1 cellular context compared by ENCODE assay signal in the genomic region with DNA sequence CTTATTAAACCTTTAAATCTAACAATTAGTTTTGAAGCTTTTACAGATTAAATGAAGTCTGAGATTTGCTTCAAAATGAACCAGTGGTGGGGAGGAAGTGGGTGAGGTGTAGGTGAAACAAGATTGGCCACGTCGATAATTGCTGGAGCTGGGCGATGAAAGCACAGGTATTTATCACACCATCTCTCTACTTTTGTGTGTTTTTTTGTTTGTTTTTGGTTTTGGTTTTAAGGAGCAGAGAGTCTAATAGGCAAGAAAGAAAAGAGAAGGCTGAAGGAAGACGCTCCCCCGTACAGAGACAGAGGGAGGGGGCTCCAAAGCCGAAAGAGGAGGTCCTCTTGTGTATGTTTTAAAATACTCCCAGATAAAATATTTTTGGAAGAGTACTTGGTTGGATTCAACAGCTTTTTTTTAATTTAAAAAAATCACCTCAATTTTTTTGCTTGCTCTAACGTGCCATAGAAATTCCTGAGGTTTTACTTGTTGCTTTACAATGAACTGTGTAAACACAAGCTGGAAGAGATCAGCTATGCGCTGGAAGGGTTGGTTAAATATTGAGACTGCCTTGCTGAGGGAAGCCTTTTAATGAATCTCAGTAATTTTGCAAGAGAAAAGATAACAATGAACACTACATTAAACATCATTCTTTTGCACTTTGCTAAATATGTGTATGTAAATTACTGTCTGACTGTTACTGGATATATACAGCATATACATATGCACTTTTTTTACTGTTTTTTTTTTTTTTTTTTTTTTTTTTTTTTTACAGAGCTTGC.
TF ChIP-seq lines count a peak whose summit lies in the region.

No MANE protein-coding gene starts in this region.

TF ChIP-seq in endothelial cell of umbilical vein, 7 proteins besides CTCF, POLR2A, EP300 and RAD21 (continued from another document):
- TF ChIP-seq, protein P1, sequence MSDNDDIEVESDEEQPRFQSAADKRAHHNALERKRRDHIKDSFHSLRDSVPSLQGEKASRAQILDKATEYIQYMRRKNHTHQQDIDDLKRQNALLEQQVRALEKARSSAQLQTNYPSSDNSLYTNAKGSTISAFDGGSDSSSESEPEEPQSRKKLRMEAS (IDR thresholded peaks at IDR 0.05; ENCODE audit: insufficient read depth, insufficient read length), result no peak
TF ChIP-seq in endothelial cell of umbilical vein: peak in this region for 0.
